Comparison of ENCODE assay signal across 2 cellular contexts in the genomic region with DNA sequence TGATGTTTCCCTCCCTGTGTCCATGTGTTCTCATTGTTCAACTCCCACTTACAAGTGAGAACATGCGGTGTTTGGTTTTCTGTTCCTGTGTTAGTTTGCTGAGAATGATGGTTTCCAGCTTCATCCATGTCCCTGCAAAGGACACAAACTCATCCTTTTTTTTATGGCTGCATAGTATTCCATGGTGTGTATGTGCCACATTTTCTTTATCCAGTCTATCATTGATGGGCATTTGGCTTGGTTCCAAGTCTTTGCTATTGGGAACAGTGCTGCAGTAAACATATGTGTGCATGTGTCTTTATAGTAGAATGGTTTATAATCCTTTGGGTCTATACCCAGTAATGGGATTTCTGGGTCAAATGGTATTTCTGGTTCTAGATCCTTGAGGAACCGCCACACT.
TF ChIP-seq lines count a peak whose summit lies in the region.

No MANE protein-coding gene starts in this region.

TF ChIP-seq in HEK293, 187 proteins besides CTCF, POLR2A, EP300 and RAD21:
- TF ChIP-seq ZNF146 (tag by site-specific recombination; IDR thresholded peaks at IDR 0.05) = peak; percentile 68

TF ChIP-seq in K562, 482 proteins besides CTCF, POLR2A, EP300 and RAD21:
- peak; percentile 76 for TF ChIP-seq NFIC (IDR thresholded peaks at IDR 0.05)
